Comparison of ENCODE assay signal across 8 cellular contexts in genomic region chr21:46323710-46324389, GRCh38. TPM values are rescaled to one million over a fixed set of nuclear protein-coding genes. Genes with fewer than 3 reads are reported as not detected.
DNase-seq lines count a peak whose midpoint lies in the region; ATAC-seq and TF ChIP-seq lines count a peak whose summit lies in the region.

Gene C21orf58 (minus strand): TSS chr21:46323870. CDS start chr21:46322738, 1,132 bp downstream.
Gene PCNT (plus strand): TSS chr21:46324156. CDS start chr21:46324229, 73 bp downstream.

- peak within 1 kb of the TSS; percentile 97 for H3K27ac Mint-ChIP-seq in activated naive CD4-positive, alpha-beta T cell treated with anti-CD3 and anti-CD28 coated beads for 36 hours

- H3K4me3 Mint-ChIP-seq in activated naive CD4-positive, alpha-beta T cell treated with anti-CD3 and anti-CD28 coated beads for 36 hours, result peak within 1 kb of the TSS; percentile 96

- CTCF ChIA-PET in activated naive CD4-positive, alpha-beta T cell treated with anti-CD3 and anti-CD28 coated beads for 36 hours (lab: Charles Lee), result interaction anchor here (0.7 kb wide), 1 partner anchor 181 kb away, joined by 3 read pairs; no protein-coding TSS in a partner anchor

- peaks cover 28% of the 10 kb centered on the region for H3K4me1 Mint-ChIP-seq in activated naive CD4-positive, alpha-beta T cell treated with anti-CD3 and anti-CD28 coated beads for 36 hours (ENCODE audit: low read depth)

- TF ChIP-seq CTCF in GM06990 (IDR thresholded peaks at IDR 0.05; ENCODE audit: insufficient read depth, low read length, poor library complexity, severe bottlenecking), result no peak

- H3K9me3 ChIP-seq in SK-N-MC (ENCODE audit: low read depth, low read length), result no peaks in the 10 kb centered on the region

- peak; percentile 99 for DNase-seq in GM06990 (ENCODE audit: extremely low read depth, insufficient read length)
- DNase-seq in NCI-H1048 (lab: John Stamatoyannopoulos, UW), result peak; percentile 95
- peak; percentile 78 for DNase-seq in SK-N-MC (ENCODE audit: low read depth, low spot score)
- DNase-seq in activated naive CD4-positive, alpha-beta T cell treated with anti-CD3 and anti-CD28 coated beads for 36 hours, result peak; percentile 97
- DNase-seq in globus pallidus (ENCODE audit: low spot score), result peak; percentile 96
- DNase-seq in non-pigmented ciliary epithelial cell (ENCODE audit: low read depth), result peak; percentile 85
- peak; percentile 97 for DNase-seq in superior temporal gyrus (ENCODE audit: extremely low spot score)

- H3K9ac ChIP-seq in SK-N-MC (ENCODE audit: insufficient read length), result peak within 1 kb of the TSS; percentile 97

- H3K4me3 ChIP-seq in GM06990 (replicated peaks; ENCODE audit: low read depth, low read length), result peak within 1 kb of the TSS; percentile 85
- peak within 1 kb of the TSS; percentile 97 for H3K4me3 ChIP-seq in SK-N-MC

- no peaks in the 10 kb centered on the region for H3K27me3 ChIP-seq in GM06990 (replicated peaks; ENCODE audit: control insufficient read depth, insufficient read depth, low read length)

- H3K36me3 Mint-ChIP-seq in activated naive CD4-positive, alpha-beta T cell treated with anti-CD3 and anti-CD28 coated beads for 36 hours (ENCODE audit: low read depth), result peaks cover 39% of the 10 kb centered on the region

- ATAC-seq in HG02588 (IDR thresholded peaks at IDR 0.05; ENCODE audit: unreplicated experiment), result peak; percentile 78

- no peaks in the 10 kb centered on the region for H3K9me3 Mint-ChIP-seq in activated naive CD4-positive, alpha-beta T cell treated with anti-CD3 and anti-CD28 coated beads for 36 hours

- H3K27me3 Mint-ChIP-seq in activated naive CD4-positive, alpha-beta T cell treated with anti-CD3 and anti-CD28 coated beads for 36 hours (ENCODE audit: low read depth), result no peaks in the 10 kb centered on the region

- peak within 1 kb of the TSS; percentile 98 for H3K27ac ChIP-seq in SK-N-MC

- intact Hi-C loops in activated naive CD4-positive, alpha-beta T cell treated with anti-CD3 and anti-CD28 coated beads for 36 hours (cut with micrococcal nuclease), result loop anchor here (1.0 to 5.0 kb wide), 11 partner anchors 27 to 1507 kb away; partner anchors contain the start of genes DIP2A, LSS, PCBP3 and PRMT2

- peaks cover 5% of the 10 kb centered on the region for H3K36me3 ChIP-seq in GM06990 (ENCODE audit: control insufficient read depth, insufficient read depth, low read length)
- H3K36me3 ChIP-seq in SK-N-MC (ENCODE audit: insufficient read depth, low read length), result peaks cover 26% of the 10 kb centered on the region

RNA-seq across cellular contexts. Expression of gene C21orf58, which starts in this region (rescaled TPM):
- 10 to 100 TPM; 23.9 to 24.2 TPM for total RNA-seq in activated naive CD4-positive, alpha-beta T cell treated with anti-CD3 and anti-CD28 coated beads for 36 hours

RNA-seq across cellular contexts. Expression of gene PCNT, which starts in this region (rescaled TPM):
- 10 to 100 TPM; 42.1 to 42.7 TPM for total RNA-seq in activated naive CD4-positive, alpha-beta T cell treated with anti-CD3 and anti-CD28 coated beads for 36 hours

Comparison
In these comparisons a context has a peak if more than half of its experiments do, and no peak if none do; other contexts are left out.
1. Peak in every context shown above with its lines: DNase-seq, ATAC-seq, H3K4me3 ChIP-seq and H3K27ac ChIP-seq.